ENCODE assay signal across 12 cellular contexts in genomic region chr20:59728722-59729430, GRCh38.
DNase-seq lines count a peak whose midpoint lies in the region; ATAC-seq, FAIRE-seq and TF ChIP-seq lines count a peak whose summit lies in the region.
"Had no signal": no experiment of that assay in that cellular context is flagged by ENCODE, and none has a peak within 500 bp of the region (broad histone marks: within the 10 kb centered on the region; RNA-seq: fewer than 3 reads in every experiment).

No MANE protein-coding gene starts in this region.

- intact Hi-C loops in HepG2 (cut with micrococcal nuclease; ENCODE audit: unreplicated experiment) (no loop called here), right lobe of liver (cut with DNase I) (no loop called here), colonic mucosa (cut with DNase I) (no loop called here)

- TF ChIP-seq EP300 in HepG2 (IDR thresholded peaks at IDR 0.05; ENCODE audit: low read depth in 2 of 2, low read length in 2 of 2) (no peak), HepG2 (CRISPR knock-in tag; IDR thresholded peaks at IDR 0.05; ENCODE audit: borderline replicate concordance) (no peak)

- H3K4me1 Mint-ChIP-seq in osteocyte (ENCODE audit: unreplicated experiment): no peaks in the 10 kb centered on the region
- H3K4me1 Mint-ChIP-seq: B cell, GM23338 had no signal

- H3K27ac Mint-ChIP-seq in osteocyte (ENCODE audit: unreplicated experiment): no peak overlapping the region
- H3K27ac Mint-ChIP-seq: B cell, GM23338 had no signal

- H3K9me3 ChIP-seq in HepG2 (ENCODE audit: low read length) (no peaks in the 10 kb centered on the region), right lobe of liver (no peaks in the 10 kb centered on the region), colonic mucosa (no peaks in the 10 kb centered on the region)

- H3K27me3 ChIP-seq in HepG2 (ENCODE audit: control insufficient read depth in 1 of 2, insufficient read depth in 2 of 2, low read length in 2 of 2): peaks cover 4 to 40% of the 10 kb centered on the region in 2 experiments; a peak in 3 of 5 replicates
- H3K27me3 ChIP-seq in right lobe of liver: no peaks in the 10 kb centered on the region
- no peaks in the 10 kb centered on the region for H3K27me3 ChIP-seq in colonic mucosa

- in situ Hi-C loops in HepG2 (cut with HindIII; ENCODE audit: extremely low pct_ligation_motif_present, low pct_unique_long_range_greater_than_20kb): no loop called here

- no peaks in the 10 kb centered on the region for H3K36me3 Mint-ChIP-seq in osteocyte (ENCODE audit: unreplicated experiment)

- H2AFZ ChIP-seq in HepG2 (ENCODE audit: low read length): no peak overlapping the region
- H2AFZ ChIP-seq: GM23338 had no signal

- H3K4me3 ChIP-seq in HepG2 (replicated peaks in 1 of 3; ENCODE audit: insufficient read depth in 1 of 3, low read depth in 2 of 3, low read length in 3 of 3) (no peak overlapping the region), right lobe of liver (no peak overlapping the region), colonic mucosa (no peak overlapping the region)
- H3K4me3 ChIP-seq: GM23338 had no signal

- no peaks in the 10 kb centered on the region for H3K79me2 ChIP-seq in HepG2 (ENCODE audit: insufficient read depth, low read length)

- CTCF ChIA-PET in HepG2 (lab: Yijun Ruan, JAX; ENCODE audit: low intra/inter-chr PET ratio, low total read pairs): no interaction called here

- H3K4me3 Mint-ChIP-seq in osteocyte (ENCODE audit: unreplicated experiment): no peak overlapping the region
- H3K4me3 Mint-ChIP-seq: B cell, GM23338 had no signal

- no peak for DNase-seq in HepG2 (ENCODE audit: low spot score)
- DNase-seq in right lobe of liver: no peak
- peak; percentile 2 for DNase-seq in colonic mucosa
- peak; percentile 76 for DNase-seq in osteocyte (ENCODE audit: extremely low spot score, unreplicated experiment)
- no peak for DNase-seq in NCI-H526 treated with DMSO at 0.1 percent for 48 hours (lab: John Stamatoyannopoulos, UW)
- DNase-seq in NCI-H748 treated with DMSO at 0.1 percent for 48 hours (lab: John Stamatoyannopoulos, UW): no peak
- DNase-seq: H7, IMR-90 had no signal

- FAIRE-seq in HepG2 (lab: Jason Lieb, UNC): no peak
- FAIRE-seq: A204.1 had no signal

- TF ChIP-seq RAD21 in HepG2 (CRISPR knock-in tag; IDR thresholded peaks at IDR 0.05): no peak

- no peak overlapping the region for H3K4me2 ChIP-seq in HepG2 (ENCODE audit: low read depth, low read length)
- H3K4me2 ChIP-seq: GM23338 had no signal

- H3K36me3 ChIP-seq in HepG2 (replicated peaks in 1 of 2; ENCODE audit: control insufficient read depth in 1 of 2, insufficient read depth in 2 of 2, low read length in 2 of 2) (no peaks in the 10 kb centered on the region), right lobe of liver (no peaks in the 10 kb centered on the region), colonic mucosa (no peaks in the 10 kb centered on the region)

- TF ChIP-seq POLR2A in HepG2 (IDR thresholded peaks at IDR 0.05; ENCODE audit: insufficient read depth in 1 of 2, low read depth in 2 of 2, low read length in 2 of 2) (no peak), right lobe of liver (IDR thresholded peaks at IDR 0.05) (no peak)

- no peak for TF ChIP-seq CTCF in HepG2 (CRISPR knock-in tag; IDR thresholded peaks at IDR 0.05)
- TF ChIP-seq CTCF in right lobe of liver (IDR thresholded peaks at IDR 0.05): no peak
- TF ChIP-seq CTCF in colonic mucosa (IDR thresholded peaks at IDR 0.05): no peak
- TF ChIP-seq CTCF in osteocyte (IDR thresholded peaks at IDR 0.05): no peak

- WGBS in HepG2 (ENCODE audit: low lambda C conversion rate): 20% methylated on average over 13 of the region's 13 CpGs
- 79% methylated on average over 9 of the region's 13 CpGs for WGBS in right lobe of liver (ENCODE audit: insufficient coverage, low coverage, low lambda C conversion rate, missing lambda C conversion rate)

- ATAC-seq in HepG2 (no peak), right lobe of liver (no peak), HG03457 (IDR thresholded peaks at IDR 0.05; ENCODE audit: unreplicated experiment) (no peak)
- ATAC-seq: GM23338 had no signal

- H3K4me1 ChIP-seq in HepG2 (ENCODE audit: insufficient read depth, low read length) (no peaks in the 10 kb centered on the region), right lobe of liver (no peaks in the 10 kb centered on the region), colonic mucosa (no peaks in the 10 kb centered on the region)

- H3K9me3 Mint-ChIP-seq in osteocyte (ENCODE audit: unreplicated experiment): no peaks in the 10 kb centered on the region
- H3K9me3 Mint-ChIP-seq: GM23338 had no signal

- H3K9ac ChIP-seq in HepG2 (ENCODE audit: insufficient read depth, low read depth, low read length) (no peak overlapping the region), colonic mucosa (ENCODE audit: low read depth in 2 of 2, low read length in 2 of 2) (no peak overlapping the region)

- no peaks in the 10 kb centered on the region for H3K27me3 Mint-ChIP-seq in osteocyte (ENCODE audit: unreplicated experiment)

- BruUV-seq in HepG2 (replicated peaks; lab: Mats Ljungman, UMichigan): no TSS peak

- no peak overlapping the region for H3K27ac ChIP-seq in HepG2 (ENCODE audit: extremely low read length, insufficient read depth, low read length)
- no peak overlapping the region for H3K27ac ChIP-seq in right lobe of liver
- H3K27ac ChIP-seq in colonic mucosa: no peak overlapping the region

- no peaks in the 10 kb centered on the region for H4K20me1 ChIP-seq in HepG2 (ENCODE audit: insufficient read depth, low read length)

- POLR2A ChIA-PET in HepG2 (lab: Yijun Ruan, JAX): no interaction called here

TF ChIP-seq in HepG2, 621 proteins besides CTCF, POLR2A, EP300 and RAD21:
- TF ChIP-seq ZSCAN12 (CRISPR knock-in tag; IDR thresholded peaks at IDR 0.05): no peak
- TF ChIP-seq ZBTB40 (IDR thresholded peaks at IDR 0.05): no peak
- 0 out of 2 replicates have a peak, but pooled peaks have one; percentile 20 for TF ChIP-seq ZBTB40 (CRISPR knock-in tag; IDR thresholded peaks at IDR 0.05)

Comparison
In these comparisons a context has a peak if more than half of its experiments do, and no peak if none do; other contexts are left out.
1. DNase-seq: peak in colonic mucosa (single experiment) and osteocyte (single experiment); none in HepG2 (single experiment), right lobe of liver (0 of 3), NCI-H526 treated with DMSO at 0.1 percent for 48 hours (single experiment) and NCI-H748 treated with DMSO at 0.1 percent for 48 hours (single experiment).